In the genomic region with DNA sequence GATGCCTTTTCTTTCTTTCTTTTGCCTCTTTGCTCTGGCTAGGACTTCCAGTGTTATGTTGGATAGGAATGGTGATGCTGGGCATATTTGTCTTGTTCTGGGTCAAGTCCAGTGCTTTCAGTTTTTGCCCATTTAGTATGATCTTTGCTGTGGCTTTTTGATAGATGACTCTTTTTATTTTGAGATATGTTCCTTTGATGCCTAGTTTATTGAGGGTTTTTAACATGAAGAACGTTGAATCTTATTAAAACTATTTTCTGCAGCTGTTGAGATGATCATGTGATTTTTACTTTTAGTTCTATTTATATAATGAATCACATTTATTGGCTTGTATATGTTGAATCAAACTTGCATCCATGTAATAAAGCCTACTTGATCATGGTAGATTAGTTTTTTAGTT, we compare ENCODE assay signal across 7 cellular contexts.
"Had no signal": no experiment of that assay in that cellular context is flagged by ENCODE, and none has a peak within 500 bp of the region (broad histone marks: within the 10 kb centered on the region; RNA-seq: fewer than 3 reads in every experiment).

No MANE protein-coding gene starts in this region.

- DNase-seq: IMR-90, KBM-7, KG1 had no signal

- H3K4me1 Mint-ChIP-seq: IgD-negative memory B cell had no signal

- H3K27me3 Mint-ChIP-seq: IgD-negative memory B cell had no signal

- H3K4me3 Mint-ChIP-seq: IgD-negative memory B cell had no signal

- H3K27ac ChIP-seq: HL-60 had no signal

- H3K36me3 Mint-ChIP-seq: IgD-negative memory B cell had no signal

- H3K27ac Mint-ChIP-seq: IgD-negative memory B cell had no signal

- H3K4me3 ChIP-seq: K562 had no signal

- ATAC-seq: HepG2, K562 had no signal
